Comparison of ENCODE assay signal across 1 cellular context in the genomic region with DNA sequence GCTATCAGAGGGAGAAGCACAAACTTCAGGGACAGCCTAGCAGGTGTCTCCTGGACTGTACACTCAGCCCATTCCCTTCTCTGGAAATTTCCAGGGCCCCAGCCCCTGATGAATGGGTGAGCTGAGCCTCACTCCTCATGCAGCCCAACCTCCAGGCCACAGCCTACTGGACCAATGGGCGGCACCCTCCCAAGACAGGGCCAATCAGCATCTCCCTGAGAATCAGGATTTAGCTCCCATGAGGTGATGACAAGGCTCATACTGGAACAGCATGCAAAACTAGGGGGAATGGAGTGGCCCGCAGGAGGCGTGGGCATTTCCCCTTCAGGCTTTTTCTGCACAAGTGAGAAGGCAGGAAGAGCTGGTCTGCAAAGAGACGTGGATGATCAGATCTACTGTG.
TF ChIP-seq lines count a peak whose summit lies in the region.

No MANE protein-coding gene starts in this region.

TF ChIP-seq in HCT116, 20 proteins besides CTCF, POLR2A, EP300 and RAD21 (continued from another document):
- TF ChIP-seq REST (IDR thresholded peaks at IDR 0.05; ENCODE audit: low read depth), result no peak
- TF ChIP-seq TCF7L2 (IDR thresholded peaks at IDR 0.05; ENCODE audit: borderline replicate concordance, extremely low read depth, insufficient read depth, insufficient read length), result no peak
- no peak for TF ChIP-seq EZH2 (IDR thresholded peaks at IDR 0.05)
- no peak for TF ChIP-seq YY1 (IDR thresholded peaks at IDR 0.05; ENCODE audit: extremely low read depth, insufficient replicate concordance, low read depth, low read length)
- TF ChIP-seq CBX3 (IDR thresholded peaks at IDR 0.05; ENCODE audit: low read depth), result no peak
- TF ChIP-seq EGR1 (IDR thresholded peaks at IDR 0.05; ENCODE audit: low read depth), result no peak
- TF ChIP-seq ZNF274 (IDR thresholded peaks at IDR 0.05; ENCODE audit: low read depth, low read length), result no peak
- no peak for TF ChIP-seq FOSL1 (IDR thresholded peaks at IDR 0.05; ENCODE audit: low read depth)
- no peak for TF ChIP-seq ELF1 (IDR thresholded peaks at IDR 0.05; ENCODE audit: borderline replicate concordance, low read depth)
- TF ChIP-seq ZBTB33 (IDR thresholded peaks at IDR 0.05; ENCODE audit: extremely low read depth, insufficient replicate concordance, low read length), result no peak
- no peak for TF ChIP-seq ZFX (IDR thresholded peaks at IDR 0.05)
- no peak for TF ChIP-seq SRF (IDR thresholded peaks at IDR 0.05; ENCODE audit: low read depth)
- no peak for TF ChIP-seq CEBPB (IDR thresholded peaks at IDR 0.05; ENCODE audit: low read depth)
- TF ChIP-seq, protein P1, sequence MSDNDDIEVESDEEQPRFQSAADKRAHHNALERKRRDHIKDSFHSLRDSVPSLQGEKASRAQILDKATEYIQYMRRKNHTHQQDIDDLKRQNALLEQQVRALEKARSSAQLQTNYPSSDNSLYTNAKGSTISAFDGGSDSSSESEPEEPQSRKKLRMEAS (IDR thresholded peaks at IDR 0.05), result no peak
- no peak for TF ChIP-seq EZH2phosphoT487 (IDR thresholded peaks at IDR 0.05; ENCODE audit: borderline replicate concordance)
- TF ChIP-seq JUND (IDR thresholded peaks at IDR 0.05), result no peak
